ENCODE assay signal across 8 cellular contexts in genomic region chr5:132497488-132497997, GRCh38. TPM values are rescaled to one million over a fixed set of nuclear protein-coding genes. Genes with fewer than 3 reads are reported as not detected.
A peak's percentile ranks its signal among the peaks of the same experiment; 100 is the strongest.
DNase-seq lines count a peak whose midpoint lies in the region; ATAC-seq and TF ChIP-seq lines count a peak whose summit lies in the region.

No MANE protein-coding gene starts in this region.

- peak overlapping the region; percentile 90 to 99 for H3K27ac Mint-ChIP-seq in stimulated activated naive CD8-positive, alpha-beta T cell treated with anti-CD3 and anti-CD28 coated beads, Interleukin-15, amount 100 ng/mL, for 72 hours

- H2AFZ ChIP-seq in MM.1S (ENCODE audit: low read length) = no peak overlapping the region

- no peaks in the 10 kb centered on the region for H4K20me1 ChIP-seq in DOHH2 (ENCODE audit: control insufficient read depth, insufficient read depth, low read depth, low read length)
- no peaks in the 10 kb centered on the region for H4K20me1 ChIP-seq in MM.1S (ENCODE audit: insufficient read depth, low read length)

- H3F3A ChIP-seq in DOHH2 (ENCODE audit: control insufficient read depth, insufficient read depth) = peaks cover 4% of the 10 kb centered on the region
- peaks cover 54% of the 10 kb centered on the region for H3F3A ChIP-seq in MM.1S (ENCODE audit: insufficient read depth, low read length)

- H3K9me3 Mint-ChIP-seq in stimulated activated naive CD8-positive, alpha-beta T cell treated with anti-CD3 and anti-CD28 coated beads, Interleukin-15, amount 100 ng/mL, for 72 hours = no peaks in the 10 kb centered on the region

- no peak overlapping the region for H3K27ac ChIP-seq in DOHH2 (ENCODE audit: low read depth, low read length)
- H3K27ac ChIP-seq in MM.1S (ENCODE audit: low read length) = peak overlapping the region; percentile 99

- TF ChIP-seq CTCF in DOHH2 (IDR thresholded peaks at IDR 0.05; ENCODE audit: low read depth, low read length, poor library complexity, severe bottlenecking) (no peak), MM.1S (IDR thresholded peaks at IDR 0.05; ENCODE audit: low read length) (no peak), cardiac fibroblast (IDR thresholded peaks at IDR 0.05; ENCODE audit: low read depth, low read length) (no peak)

- H3K79me2 ChIP-seq in DOHH2 (ENCODE audit: control insufficient read depth, low read length) = no peaks in the 10 kb centered on the region
- peaks cover 28% of the 10 kb centered on the region for H3K79me2 ChIP-seq in MM.1S (ENCODE audit: low read length)

- H3K36me3 ChIP-seq in DOHH2 (ENCODE audit: control insufficient read depth, low read length) = no peaks in the 10 kb centered on the region
- no peaks in the 10 kb centered on the region for H3K36me3 ChIP-seq in MM.1S (replicated peaks; ENCODE audit: insufficient read depth, low read length)

- DNase-seq in MM.1S = no peak
- DNase-seq in cardiac fibroblast (ENCODE audit: low read depth in 2 of 2) = peak; percentile 93 to 95
- DNase-seq in kidney tubule cell (ENCODE audit: low spot score) = peak; percentile 97
- peak in 1 of 2 donors; percentile 18 for DNase-seq in stimulated activated naive CD8-positive, alpha-beta T cell treated with anti-CD3 and anti-CD28 coated beads, Interleukin-15, amount 100 ng/mL, for 72 hours
- no peak for DNase-seq in NCI-H1417 treated with DMSO at 0.1 percent for 48 hours (lab: John Stamatoyannopoulos, UW)
- no peak for DNase-seq in occipital lobe (lab: John Stamatoyannopoulos, UW)

- H3K4me1 ChIP-seq in DOHH2 (ENCODE audit: control insufficient read depth, low read length) (peaks cover 34% of the 10 kb centered on the region), MM.1S (ENCODE audit: low read length) (peaks cover 65% of the 10 kb centered on the region)

- H3K4me3 Mint-ChIP-seq in stimulated activated naive CD8-positive, alpha-beta T cell treated with anti-CD3 and anti-CD28 coated beads, Interleukin-15, amount 100 ng/mL, for 72 hours = peak overlapping the region; percentile 77 to 82

- peaks cover 37% of the 10 kb centered on the region for H3K27me3 ChIP-seq in DOHH2 (ENCODE audit: control insufficient read depth, low read length)
- H3K27me3 ChIP-seq in MM.1S (replicated peaks; ENCODE audit: insufficient read depth, low read length) = no peaks in the 10 kb centered on the region

- peak overlapping the region; percentile 90 for H3K9ac ChIP-seq in MM.1S (ENCODE audit: low read length)

- peaks cover 78% of the 10 kb centered on the region for H3K4me1 Mint-ChIP-seq in stimulated activated naive CD8-positive, alpha-beta T cell treated with anti-CD3 and anti-CD28 coated beads, Interleukin-15, amount 100 ng/mL, for 72 hours

- H3K4me2 ChIP-seq in DOHH2 (ENCODE audit: low read length) = peak overlapping the region; percentile 81
- peak overlapping the region; percentile 97 for H3K4me2 ChIP-seq in MM.1S (ENCODE audit: low read depth, low read length)

- no peaks in the 10 kb centered on the region for H3K9me3 ChIP-seq in DOHH2 (ENCODE audit: control insufficient read depth, insufficient read depth, low read length)
- H3K9me3 ChIP-seq in MM.1S (replicated peaks; ENCODE audit: insufficient read depth, low read length) = no peaks in the 10 kb centered on the region

- H3K4me3 ChIP-seq in DOHH2 (ENCODE audit: low read length) (no peak overlapping the region), MM.1S (ENCODE audit: low read length) (peak overlapping the region; percentile 89), cardiac fibroblast (replicated peaks in 1 of 2; ENCODE audit: low read depth in 2 of 2, low read length in 2 of 2) (peak overlapping the region; percentile 58 to 66)

- H3K27me3 Mint-ChIP-seq in stimulated activated naive CD8-positive, alpha-beta T cell treated with anti-CD3 and anti-CD28 coated beads, Interleukin-15, amount 100 ng/mL, for 72 hours = no peaks in the 10 kb centered on the region

- H3K9me2 ChIP-seq in DOHH2 (replicated peaks; ENCODE audit: control insufficient read depth, low read length) (no peaks in the 10 kb centered on the region), MM.1S (replicated peaks; ENCODE audit: insufficient read depth, low read length) (no peaks in the 10 kb centered on the region)

- ATAC-seq in stimulated activated naive CD8-positive, alpha-beta T cell treated with anti-CD3 and anti-CD28 coated beads, Interleukin-15, amount 100 ng/mL, for 72 hours = no peak
- ATAC-seq in HG03342 (IDR thresholded peaks at IDR 0.05; ENCODE audit: unreplicated experiment) = no peak

RNA-seq across cellular contexts. Expression of gene IRF1, which starts 7.0 kb away (rescaled TPM):
- 2.0 TPM for total RNA-seq in occipital lobe

RNA-seq across cellular contexts. Expression of gene IL5, which starts 45.8 kb away (rescaled TPM):
- total RNA-seq in occipital lobe = not detected

RNA-seq across cellular contexts. Expression of gene RAD50, which starts 59.2 kb away (rescaled TPM):
- total RNA-seq in occipital lobe = 39.3 TPM

Comparison
In these comparisons a context has a peak if more than half of its experiments do, and no peak if none do; other contexts are left out.
1. DNase-seq: peak in cardiac fibroblast (2 of 2) and kidney tubule cell (single experiment); none in MM.1S (single experiment), NCI-H1417 treated with DMSO at 0.1 percent for 48 hours (single experiment) and occipital lobe (single experiment).